20 cellular contexts compared by ENCODE assay signal in genomic region chr10:130218181-130218641, GRCh38.
A peak's percentile ranks its signal among the peaks of the same experiment; 100 is the strongest.
DNase-seq lines count a peak whose midpoint lies in the region; ATAC-seq lines count a peak whose summit lies in the region.
"Had no signal": no experiment of that assay in that cellular context is flagged by ENCODE, and none has a peak within 500 bp of the region (broad histone marks: within the 10 kb centered on the region; RNA-seq: fewer than 3 reads in every experiment).

No MANE protein-coding gene starts in this region.

- no peak overlapping the region for H3K4me3 Mint-ChIP-seq in activated CD8-positive, alpha-beta memory T cell treated with anti-CD3 and anti-CD28 coated beads, Interleukin-2, amount 10 ng/mL, durations not matched to agents 7 days and 5 days
- H3K4me3 Mint-ChIP-seq: IgD-negative memory B cell had no signal

- CTCF ChIA-PET in activated CD8-positive, alpha-beta memory T cell treated with anti-CD3 and anti-CD28 coated beads, Interleukin-2, amount 10 ng/mL, durations not matched to agents 7 days and 5 days (lab: Charles Lee), result no interaction called here

- no peaks in the 10 kb centered on the region for H3K4me1 Mint-ChIP-seq in activated CD8-positive, alpha-beta memory T cell treated with anti-CD3 and anti-CD28 coated beads, Interleukin-2, amount 10 ng/mL, durations not matched to agents 7 days and 5 days
- H3K4me1 Mint-ChIP-seq: IgD-negative memory B cell had no signal

- intact Hi-C loops in posterior vena cava (cut with DNase I), result no loop called here

- ATAC-seq in activated CD8-positive, alpha-beta memory T cell treated with anti-CD3 and anti-CD28 coated beads, Interleukin-2, amount 10 ng/mL, durations not matched to agents 7 days and 5 days, result no peak
- ATAC-seq in GM19395 (IDR thresholded peaks at IDR 0.05; ENCODE audit: unreplicated experiment), result no peak
- ATAC-seq: Right ventricle myocardium inferior had no signal

- peak; percentile 17 for DNase-seq in activated CD8-positive, alpha-beta memory T cell treated with anti-CD3 and anti-CD28 coated beads, Interleukin-2, amount 50 U/mL, for 48 hours
- no peak for DNase-seq in activated CD8-positive, alpha-beta memory T cell treated with anti-CD3 and anti-CD28 coated beads, Interleukin-2, amount 10 ng/mL, durations not matched to agents 7 days and 5 days
- peak; percentile 49 for DNase-seq in islet precursor cell
- peak; percentile 53 for DNase-seq in posterior vena cava (ENCODE audit: low spot score)
- DNase-seq in activated CD4-positive, alpha-beta T cell treated with anti-CD3 and anti-CD28 coated beads for 4 hours, result no peak
- no peak for DNase-seq in NCI-H1417 treated with DMSO at 0.1 percent for 48 hours (lab: John Stamatoyannopoulos, UW)
- DNase-seq in substantia nigra (lab: John Stamatoyannopoulos, UW), result no peak
- DNase-seq: AML-193, GM23248, HCEC 1CT, Karpas-422, MM.1S, NCI-H1092 treated with DMSO at 0.1 percent for 48 hours, NCI-H1694, NCI-H2081 treated with DMSO at 0.1 percent for 48 hours had no signal

- H3K27ac ChIP-seq in substantia nigra (ENCODE audit: low read depth, low read length, poor library complexity, severe bottlenecking), result no peak overlapping the region
- H3K27ac ChIP-seq: 22Rv1, GM23248, Peyer's patch had no signal

- H3K27ac Mint-ChIP-seq in activated CD8-positive, alpha-beta memory T cell treated with anti-CD3 and anti-CD28 coated beads, Interleukin-2, amount 10 ng/mL, durations not matched to agents 7 days and 5 days, result no peak overlapping the region
- H3K27ac Mint-ChIP-seq: IgD-negative memory B cell had no signal

- H3K36me3 Mint-ChIP-seq in activated CD8-positive, alpha-beta memory T cell treated with anti-CD3 and anti-CD28 coated beads, Interleukin-2, amount 10 ng/mL, durations not matched to agents 7 days and 5 days, result no peaks in the 10 kb centered on the region

- H3K27me3 Mint-ChIP-seq in activated CD8-positive, alpha-beta memory T cell treated with anti-CD3 and anti-CD28 coated beads, Interleukin-2, amount 10 ng/mL, durations not matched to agents 7 days and 5 days, result no peaks in the 10 kb centered on the region
- H3K27me3 Mint-ChIP-seq: IgD-negative memory B cell had no signal

- H3K9me3 Mint-ChIP-seq in activated CD8-positive, alpha-beta memory T cell treated with anti-CD3 and anti-CD28 coated beads, Interleukin-2, amount 10 ng/mL, durations not matched to agents 7 days and 5 days (ENCODE audit: low read depth), result peaks cover 2% of the 10 kb centered on the region

Comparison
In these comparisons a context has a peak if more than half of its experiments do, and no peak if none do; other contexts are left out.
1. DNase-seq: peak in activated CD8-positive, alpha-beta memory T cell treated with anti-CD3 and anti-CD28 coated beads, Interleukin-2, amount 50 U/mL, for 48 hours (single experiment), islet precursor cell (single experiment) and posterior vena cava (single experiment); none in activated CD8-positive, alpha-beta memory T cell treated with anti-CD3 and anti-CD28 coated beads, Interleukin-2, amount 10 ng/mL, durations not matched to agents 7 days and 5 days (single experiment), activated CD4-positive, alpha-beta T cell treated with anti-CD3 and anti-CD28 coated beads for 4 hours (0 of 2), NCI-H1417 treated with DMSO at 0.1 percent for 48 hours (single experiment) and substantia nigra (0 of 49).